In the genomic region with DNA sequence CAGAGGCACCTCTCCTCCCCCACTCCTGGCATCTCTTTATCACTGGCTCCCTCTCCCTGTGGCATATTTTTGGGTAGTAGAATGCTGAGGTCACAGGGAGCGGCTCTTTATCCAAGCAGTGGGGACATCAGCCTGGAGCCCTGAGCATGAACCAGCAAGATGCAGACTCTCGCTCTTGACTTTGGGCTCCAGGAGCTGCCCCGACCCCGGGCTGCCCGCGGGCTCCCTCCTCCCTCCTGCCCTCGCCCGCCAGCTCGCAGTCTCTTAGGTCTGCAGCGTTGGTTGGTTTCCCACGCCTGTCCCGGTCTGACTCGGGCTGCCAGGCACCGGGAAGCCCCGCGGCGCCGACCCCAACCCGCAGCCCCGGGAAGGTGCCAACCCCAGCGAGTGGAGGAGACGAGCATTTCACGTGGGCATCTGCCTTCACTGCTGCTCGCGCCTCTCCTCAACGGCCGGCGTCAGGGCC, we compare ENCODE assay signal across 9 cellular contexts. TPM values are rescaled to one million over a fixed set of nuclear protein-coding genes. Genes with fewer than 3 reads are reported as not detected.
A peak's percentile ranks its signal among the peaks of the same experiment; 100 is the strongest.
DNase-seq lines count a peak whose midpoint lies in the region; ATAC-seq, FAIRE-seq and TF ChIP-seq lines count a peak whose summit lies in the region.
"Had no signal": no experiment of that assay in that cellular context is flagged by ENCODE, and none has a peak within 500 bp of the region (broad histone marks: within the 10 kb centered on the region; RNA-seq: fewer than 3 reads in every experiment).

No MANE protein-coding gene starts in this region.

- H3K27me3 ChIP-seq in HUES64 (ENCODE audit: insufficient read depth, low read length) = peaks cover 58% of the 10 kb centered on the region

- no peaks in the 10 kb centered on the region for H3K36me3 ChIP-seq in HUES64 (ENCODE audit: insufficient read depth, low read length)

- POLR2A ChIA-PET in A549 (lab: Yijun Ruan, JAX) = no interaction called here

- H3K9me3 ChIP-seq in A549 (no peaks in the 10 kb centered on the region), HUES64 (ENCODE audit: insufficient read depth, low read depth, low read length) (no peaks in the 10 kb centered on the region)

- WGBS in A549 (ENCODE audit: missing lambda C conversion rate) = 23% methylated on average over 18 of the region's 28 CpGs
- WGBS in HUES64 = 3% methylated on average over 28 of the region's 28 CpGs

- TF ChIP-seq CTCF in A549 (IDR thresholded peaks at IDR 0.05) (0 out of 3 replicates have a peak, but pooled peaks have one; percentile 7), fibroblast of pulmonary artery (IDR thresholded peaks at IDR 0.05; ENCODE audit: low read length, missing control alignments) (no peak), nephron (IDR thresholded peaks at IDR 0.05; ENCODE audit: unreplicated experiment in 3 of 3) (no peak)

- DNase-seq in A549 (ENCODE audit: low read depth in 1 of 2, low spot score in 1 of 2) (peak; percentile 18 to 26), fibroblast of pulmonary artery (ENCODE audit: low read depth) (no peak), NCI-H187 (lab: John Stamatoyannopoulos, UW) (no peak), NCI-H524 treated with DMSO at 0.1 percent for 48 hours (lab: John Stamatoyannopoulos, UW) (no peak)
- no peak for DNase-seq in activated CD4-positive, CD25-positive, alpha-beta regulatory T cell treated with anti-CD3 and anti-CD28 coated beads, Interleukin-2, amount 50 U/mL, for 72 hours
- DNase-seq: NCI-H1436 had no signal

- peak overlapping the region; percentile 98 for H3K4me2 ChIP-seq in A549

- H3K4me3 ChIP-seq in A549 = peak overlapping the region; percentile 62
- peak overlapping the region; percentile 56 for H3K4me3 ChIP-seq in HUES64 (ENCODE audit: low read length)
- peak overlapping the region; percentile 38 for H3K4me3 ChIP-seq in fibroblast of pulmonary artery (replicated peaks; ENCODE audit: low read depth, low read length)

- FAIRE-seq in A549 (lab: Jason Lieb, UNC) = no peak

- H3K36me3 Mint-ChIP-seq in nephron (ENCODE audit: low read depth) = no peaks in the 10 kb centered on the region

- H3K27ac ChIP-seq in A549 (peak overlapping the region in 1 of 2 experiments; percentile 87; a peak in 4 of 6 replicates), HUES64 (ENCODE audit: low read depth, low read length) (no peak overlapping the region)

- H3K4me1 Mint-ChIP-seq in nephron = peaks cover 8% of the 10 kb centered on the region

- H3K9ac ChIP-seq in HUES64 (ENCODE audit: low read depth, low read length) = no peak overlapping the region

- no peak for TF ChIP-seq EP300 in A549 (IDR thresholded peaks at IDR 0.05)

- peaks cover 61% of the 10 kb centered on the region for H3K27me3 Mint-ChIP-seq in nephron (ENCODE audit: low read depth)

- no peak overlapping the region for H3K27ac Mint-ChIP-seq in nephron

- CTCF ChIA-PET in A549 (lab: Yijun Ruan, JAX) = interaction anchor here (0.9 to 1.2 kb wide), 2 partner anchors 11 to 19 kb away, joined by 3 read pairs; no protein-coding TSS in a partner anchor

- peaks cover 24% of the 10 kb centered on the region for H3K4me1 ChIP-seq in A549
- H3K4me1 ChIP-seq in HUES64 (ENCODE audit: insufficient read depth, low read length) = peaks cover 8% of the 10 kb centered on the region; the same call in 1 of the 2 replicates

- no peak for TF ChIP-seq POLR2A in A549 (IDR thresholded peaks at IDR 0.05; ENCODE audit: low read length)

- ATAC-seq in A549 (peak; percentile 19 to 60; a peak in 4 of 6 replicates), HG02623 (IDR thresholded peaks at IDR 0.05; ENCODE audit: unreplicated experiment) (no peak)

- no peaks in the 10 kb centered on the region for H3K9me3 Mint-ChIP-seq in nephron

- TF ChIP-seq RAD21 in A549 (conservative IDR thresholded peaks at IDR 0.05 in 1 of 2, IDR thresholded peaks at IDR 0.05 in 1 of 2) = no peak; a peak in 1 of 5 replicates

- peak overlapping the region; percentile 70 to 76 (median 74) for H3K4me3 Mint-ChIP-seq in nephron

TF ChIP-seq in A549, 52 proteins besides CTCF, POLR2A, EP300 and RAD21:
- TF ChIP-seq CEBPB (IDR thresholded peaks at IDR 0.05) (no peak), RCOR1 (IDR thresholded peaks at IDR 0.05; ENCODE audit: low read depth, low read length) (no peak), BHLHE40 (IDR thresholded peaks at IDR 0.05; ENCODE audit: low read depth, low read length) (no peak)

RNA-seq across cellular contexts. Expression of a gene that starts 1.3 kb away (rescaled TPM):
- polyA plus RNA-seq in A549 (2011; rRNA removed) (0.20 and 0.25 TPM in 2 replicates), A549 (2017; fragmentation: RNase III; extraction: RNeasy Plus Mini Kit Qiagen cat#74134 plus additional on column Dnase treatment) (0.47 to 0.62 TPM (median 0.54 TPM) in 3 replicates)
- 0.19 and 0.25 TPM in 2 replicates for polyA plus RNA-seq in A549 (2012; cell fraction: cytosol; rRNA removed)
- polyA plus RNA-seq in A549 (2012; cell fraction: nucleus; rRNA removed) = 0.20 and 0.23 TPM in 2 replicates
- 0.24 and 0.25 TPM in 2 replicates for polyA minus RNA-seq in A549 (2011; rRNA and poly(A)+ RNA removed)
- 0.10 TPM for polyA plus RNA-seq in HUES64 (2013, experiment 1 of 2)
- 0.13 TPM for polyA plus RNA-seq in HUES64 (2013, experiment 2 of 2)

Comparison
In these comparisons a context has a peak if more than half of its experiments do, and no peak if none do; other contexts are left out.
1. DNase-seq: peak in A549 (2 of 2); none in fibroblast of pulmonary artery (single experiment), NCI-H187 (0 of 2), NCI-H524 treated with DMSO at 0.1 percent for 48 hours (single experiment) and activated CD4-positive, CD25-positive, alpha-beta regulatory T cell treated with anti-CD3 and anti-CD28 coated beads, Interleukin-2, amount 50 U/mL, for 72 hours (single experiment).
2. Peak in every context shown above with its lines, with median percentiles within 50 percentile points of each other: H3K4me3 ChIP-seq.